15 cellular contexts compared by ENCODE assay signal in the genomic region with DNA sequence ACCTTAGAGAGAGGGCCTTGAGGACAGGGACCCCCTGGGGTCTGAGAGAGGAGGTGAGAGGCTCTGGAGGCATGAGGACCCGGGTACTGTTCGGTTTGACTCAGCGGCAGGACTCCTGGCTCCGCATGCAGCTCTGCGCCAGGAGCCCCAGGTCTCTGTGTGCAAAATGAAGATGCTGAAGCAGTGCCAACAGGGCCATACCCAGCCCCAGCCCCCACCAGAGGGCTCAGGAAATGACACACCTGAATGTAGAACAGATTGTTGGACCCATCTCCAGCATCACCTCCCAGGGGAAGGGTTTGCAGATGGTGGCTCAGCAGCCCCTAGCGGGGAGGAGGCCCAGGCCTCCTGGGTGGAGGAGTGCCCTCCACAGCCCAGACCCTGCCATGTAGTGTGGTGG. TPM values are rescaled to one million over a fixed set of nuclear protein-coding genes. Genes with fewer than 3 reads are reported as not detected.
DNase-seq lines count a peak whose midpoint lies in the region; TF ChIP-seq lines count a peak whose summit lies in the region.
"Had no signal": no experiment of that assay in that cellular context is flagged by ENCODE, and none has a peak within 500 bp of the region (broad histone marks: within the 10 kb centered on the region; RNA-seq: fewer than 3 reads in every experiment).

No MANE protein-coding gene starts in this region.

- no peaks in the 10 kb centered on the region for H3K79me2 ChIP-seq in GM23248 (ENCODE audit: insufficient read depth)

- H3K4me3 ChIP-seq in BE2C (ENCODE audit: low read depth, low read length) (no peak overlapping the region), BLaER1 (no peak overlapping the region), GM23248 (no peak overlapping the region)
- H3K4me3 ChIP-seq: PC-9 had no signal

- TF ChIP-seq CTCF in BE2C (IDR thresholded peaks at IDR 0.05; ENCODE audit: low read depth, low read length) (0 out of 2 replicates have a peak, but pooled peaks have one; percentile 2), RWPE1 (conservative IDR thresholded peaks at IDR 0.05; ENCODE audit: low read depth) (no peak), nephron progenitor cell (IDR thresholded peaks at IDR 0.05) (no peak)

- H3K27ac ChIP-seq in BLaER1 = no peak overlapping the region
- H3K27ac ChIP-seq in RWPE1 = peak overlapping the region; percentile 67
- no peak overlapping the region for H3K27ac ChIP-seq in GM23248
- H3K27ac ChIP-seq: KMS-11, PC-9 had no signal

- DNase-seq in BE2C (no peak), RWPE1 (ENCODE audit: low spot score) (no peak), nephron progenitor cell (no peak), globus pallidus (ENCODE audit: low spot score) (no peak), GM23248 (no peak), inferior parietal cortex (ENCODE audit: extremely low spot score) (no peak)
- DNase-seq: DMS53, H9, MM.1S, NCI-H1417 treated with DMSO at 0.1 percent for 48 hours, NCI-H2029 treated with DMSO at 0.1 percent for 48 hours, NCI-H2227 treated with DMSO at 0.1 percent for 48 hours, PC-9 had no signal

- H3K4me1 ChIP-seq in BE2C (peaks cover 49% of the 10 kb centered on the region), BLaER1 (peaks cover 40% of the 10 kb centered on the region), GM23248 (ENCODE audit: insufficient read depth) (no peaks in the 10 kb centered on the region)

- peak overlapping the region; percentile 99 for H3K27ac Mint-ChIP-seq in nephron progenitor cell

- WGBS in GM23248 (ENCODE audit: low coverage in 1 of 2, low lambda C conversion rate in 2 of 2, missing lambda C conversion rate in 2 of 2), 2 experiments = 97 to 100% methylated on average over 6 of the region's 6 CpGs

- H3K4me3 Mint-ChIP-seq in nephron progenitor cell = no peak overlapping the region

- no peaks in the 10 kb centered on the region for H3K9me2 ChIP-seq in GM23248 (ENCODE audit: insufficient read depth)

- H3K4me2 ChIP-seq in BLaER1 = peak overlapping the region; percentile 23
- no peak overlapping the region for H3K4me2 ChIP-seq in GM23248 (ENCODE audit: unreplicated experiment)
- H3K4me2 ChIP-seq: KMS-11 had no signal

- H2AFZ ChIP-seq in GM23248 = no peak overlapping the region
- H2AFZ ChIP-seq: PC-9 had no signal

- no peaks in the 10 kb centered on the region for H3K27me3 Mint-ChIP-seq in nephron progenitor cell (ENCODE audit: low read depth, poor library complexity)

- H4K20me1 ChIP-seq in BLaER1 (no peaks in the 10 kb centered on the region), GM23248 (ENCODE audit: insufficient read depth) (no peaks in the 10 kb centered on the region)

- in situ Hi-C loops in GM23248 (cut with MboI) = no loop called here

- POLR2A ChIA-PET in RWPE1 (lab: Yijun Ruan, JAX; ENCODE audit: low non-redundant PET) = no interaction called here

- H3K9me3 Mint-ChIP-seq in nephron progenitor cell = no peaks in the 10 kb centered on the region
- H3K9me3 Mint-ChIP-seq: H9 had no signal

- H3F3A ChIP-seq in GM23248 (ENCODE audit: insufficient read depth) = no peaks in the 10 kb centered on the region

- H3K9me3 ChIP-seq in BE2C (no peaks in the 10 kb centered on the region), BLaER1 (no peaks in the 10 kb centered on the region), GM23248 (ENCODE audit: low read depth) (no peaks in the 10 kb centered on the region)

- CTCF ChIA-PET in RWPE1 (lab: Yijun Ruan, JAX) = interaction anchor here (0.6 kb wide), 1 partner anchor 13 kb away, joined by 4 read pairs; no protein-coding TSS in a partner anchor

- H3K36me3 Mint-ChIP-seq in nephron progenitor cell (ENCODE audit: low read depth) = no peaks in the 10 kb centered on the region

- H3K36me3 ChIP-seq in BE2C = no peaks in the 10 kb centered on the region
- no peaks in the 10 kb centered on the region for H3K36me3 ChIP-seq in BLaER1
- no peaks in the 10 kb centered on the region for H3K36me3 ChIP-seq in GM23248 (ENCODE audit: low read depth)

- H3K4me1 Mint-ChIP-seq in nephron progenitor cell = peaks cover 66% of the 10 kb centered on the region

- no peak overlapping the region for H3K9ac ChIP-seq in BLaER1
- H3K9ac ChIP-seq in GM23248 = no peak overlapping the region
- H3K9ac ChIP-seq: KMS-11 had no signal

- H3K27me3 ChIP-seq in BE2C (no peaks in the 10 kb centered on the region), BLaER1 (no peaks in the 10 kb centered on the region), GM23248 (replicated peaks; ENCODE audit: insufficient read depth) (no peaks in the 10 kb centered on the region)

RNA-seq across cellular contexts. Expression of a gene that starts 30.2 kb away (rescaled TPM):
- polyA plus RNA-seq in BE2C (2012; ENCODE audit: insufficient read depth, insufficient read length, low read depth) = 28.9 TPM
- total RNA-seq in GM23248 (2014; rRNA removed; shearing (Covaris generic)) = 3.0 and 16.9 TPM in 2 replicates
- 1.6 and 1.7 TPM in 2 replicates for polyA plus RNA-seq in GM23248 (2016; fragmentation: Nextera tagmentation; extraction: Ambion mirVana)
